Comparison of ENCODE assay signal across 8 cellular contexts in genomic region chr19:10928563-10929401, GRCh38. TPM values are rescaled to one million over a fixed set of nuclear protein-coding genes. Genes with fewer than 3 reads are reported as not detected.
DNase-seq lines count a peak whose midpoint lies in the region; ATAC-seq and TF ChIP-seq lines count a peak whose summit lies in the region.

Gene TIMM29 (plus strand): TSS chr19:10928811. CDS start chr19:10928823, 12 bp downstream.
Gene YIPF2 (minus strand): TSS chr19:10928639. CDS start chr19:10928410, 229 bp downstream.

- POLR2A ChIA-PET in Panc1 (lab: Charles Lee) = no interaction called here

- DNase-seq in DMS114 treated with DMSO at 0.1 percent for 48 hours (lab: John Stamatoyannopoulos, UW; ENCODE audit: unreplicated experiment) (peak; percentile 83), KG1 (lab: John Stamatoyannopoulos, UW) (peak; percentile 95), Panc1 (ENCODE audit: low read depth, low spot score) (peak; percentile 82), esophagus muscularis mucosa (ENCODE audit: extremely low spot score) (peak; percentile 98)
- DNase-seq in activated T-cell treated with anti-CD3 and anti-CD28 coated beads, Interleukin-2, amount 50 U/mL, for 48 hours = peak; percentile 96
- peak; percentile 91 to 95 for DNase-seq in stimulated activated CD8-positive, alpha-beta memory T cell treated with anti-CD3 and anti-CD28 coated beads, Interleukin-7, amount 100 ng/mL, for 4 hours (ENCODE audit: low read depth in 2 of 2)

- no peak for TF ChIP-seq POLR2A in esophagus muscularis mucosa (IDR thresholded peaks at IDR 0.05; ENCODE audit: low read depth)

- no peak for TF ChIP-seq EP300 in esophagus muscularis mucosa (IDR thresholded peaks at IDR 0.05)

- H3K4me1 ChIP-seq in Panc1 (ENCODE audit: control insufficient read depth, insufficient read depth, low read length) = peaks cover 8% of the 10 kb centered on the region; the same call in 1 of the 2 replicates
- H3K4me1 ChIP-seq in esophagus muscularis mucosa = peaks cover 26 to 42% (median 34%) of the 10 kb centered on the region in 4 donors
- peaks cover 5 to 24% of the 10 kb centered on the region in 2 donors for H3K4me1 ChIP-seq in muscle layer of duodenum (ENCODE audit: control insufficient read depth in 1 of 2, insufficient read depth in 2 of 2, low read length in 2 of 2)

- no peaks in the 10 kb centered on the region for H3K9me3 ChIP-seq in Panc1 (ENCODE audit: control insufficient read depth, insufficient read depth, low read depth, low read length)
- H3K9me3 ChIP-seq in esophagus muscularis mucosa = no peaks in the 10 kb centered on the region
- H3K9me3 ChIP-seq in muscle layer of duodenum (ENCODE audit: control insufficient read depth in 1 of 2, low read length in 2 of 2) = no peaks in the 10 kb centered on the region

- CTCF ChIA-PET in Panc1 (lab: Charles Lee) = no interaction called here

- H3K36me3 ChIP-seq in Panc1 (ENCODE audit: control insufficient read depth, insufficient read depth, low read length) (no peaks in the 10 kb centered on the region), esophagus muscularis mucosa (peaks cover 2 to 52% (median 39%) of the 10 kb centered on the region in 4 donors), muscle layer of duodenum (ENCODE audit: control insufficient read depth in 1 of 2, insufficient read depth in 2 of 2, low read length in 2 of 2) (peaks cover 0 to 16% of the 10 kb centered on the region in 2 donors)

- peak within 1 kb of the TSS; percentile 64 to 73 for H3K4me3 ChIP-seq in Panc1 (ENCODE audit: low read depth in 2 of 2, low read length in 2 of 2)
- peak within 1 kb of the TSS; percentile 93 to 100 (median 98) for H3K4me3 ChIP-seq in esophagus muscularis mucosa
- H3K4me3 ChIP-seq in muscle layer of duodenum (ENCODE audit: low read depth in 1 of 2, low read length in 2 of 2) = peak within 1 kb of the TSS; percentile 70 to 99

- intact Hi-C loops in Panc1 (cut with micrococcal nuclease; ENCODE audit: unreplicated experiment) = no loop called here
- intact Hi-C loops in esophagus muscularis mucosa (cut with DNase I) = loop anchor here (5.0 kb wide), 1 partner anchor 56 kb away; the partner anchor contains the start of gene CARM1

- in situ Hi-C loops in Panc1 (cut with HindIII; ENCODE audit: low pct_unique_long_range_greater_than_20kb, low sequenced_read_pairs) = no loop called here

- no peak for TF ChIP-seq CTCF in Panc1 (IDR thresholded peaks at IDR 0.05)
- peak in 1 of 3 experiments; percentile 40 for TF ChIP-seq CTCF in esophagus muscularis mucosa (IDR thresholded peaks at IDR 0.05)

- no TSS peak for BruUV-seq in Panc1 (replicated peaks; lab: Mats Ljungman, UMichigan)

- 0% methylated on average over 22 of the region's 96 CpGs for WGBS in esophagus muscularis mucosa

- ATAC-seq in GM21717 (IDR thresholded peaks at IDR 0.05; ENCODE audit: unreplicated experiment) = peak; percentile 63
- ATAC-seq in Panc1 = peak; percentile 94

- H3K27ac ChIP-seq in Panc1 (ENCODE audit: low read length) (peak within 1 kb of the TSS; percentile 77), esophagus muscularis mucosa (replicated peaks in 1 of 4) (peak within 1 kb of the TSS; percentile 88 to 92 (median 90)), muscle layer of duodenum (ENCODE audit: low read length) (peak within 1 kb of the TSS; percentile 45)

- H3K27me3 ChIP-seq in Panc1 (ENCODE audit: control insufficient read depth, insufficient read depth, low read length) (no peaks in the 10 kb centered on the region), esophagus muscularis mucosa (no peaks in the 10 kb centered on the region), muscle layer of duodenum (ENCODE audit: low read depth, low read length) (no peaks in the 10 kb centered on the region)

RNA-seq across cellular contexts. Expression of gene TIMM29, which starts in this region (rescaled TPM):
- total RNA-seq in Panc1 (2021; ENCODE audit: unreplicated experiment) = 16.5 TPM
- polyA plus RNA-seq in Panc1 (2012; ENCODE audit: insufficient read length) = 17.7 TPM
- total RNA-seq in esophagus muscularis mucosa = 10 to 100 TPM; 32.6 to 58.7 (median 45.9) TPM

RNA-seq across cellular contexts. Expression of gene YIPF2, which starts in this region (rescaled TPM):
- total RNA-seq in Panc1 (2021; ENCODE audit: unreplicated experiment) (29.0 TPM), esophagus muscularis mucosa (10 to 100 TPM; 23.3 to 50.1 (median 31.0) TPM)
- polyA plus RNA-seq in Panc1 (2012; ENCODE audit: insufficient read length) = 41.0 TPM

Comparison
In these comparisons a context has a peak if more than half of its experiments do, and no peak if none do; other contexts are left out.
1. Peak in every context shown above with its lines: DNase-seq, ATAC-seq, H3K4me3 ChIP-seq and H3K27ac ChIP-seq.